ENCODE assay signal across 3 cellular contexts in genomic region chr10:75541411-75541810, GRCh38.
TF ChIP-seq lines count a peak whose summit lies in the region.

No MANE protein-coding gene starts in this region.

TF ChIP-seq in GM23338, 12 proteins besides CTCF, POLR2A, EP300 and RAD21 (continued from another document and continues in another):
- TF ChIP-seq ZNF114 (CRISPR knock-in tag; IDR thresholded peaks at IDR 0.05): no peak
- no peak for TF ChIP-seq CREB1 (CRISPR knock-in tag; IDR thresholded peaks at IDR 0.05; ENCODE audit: low read depth)
- TF ChIP-seq POLR2AphosphoS5 (IDR thresholded peaks at IDR 0.05; ENCODE audit: low read depth): no peak
- TF ChIP-seq ETS1 (IDR thresholded peaks at IDR 0.05): no peak
- TF ChIP-seq JUNB (IDR thresholded peaks at IDR 0.05; ENCODE audit: unreplicated experiment): no peak
- TF ChIP-seq ZNF331 (CRISPR knock-in tag; IDR thresholded peaks at IDR 0.05; ENCODE audit: low read depth): no peak
- TF ChIP-seq REST (IDR thresholded peaks at IDR 0.05; ENCODE audit: unreplicated experiment): no peak
- no peak for TF ChIP-seq EZH2phosphoT487 (IDR thresholded peaks at IDR 0.05; ENCODE audit: unreplicated experiment)
- no peak for TF ChIP-seq NANOG (IDR thresholded peaks at IDR 0.05; ENCODE audit: borderline replicate concordance)
- no peak for TF ChIP-seq STAT1 (IDR thresholded peaks at IDR 0.05; ENCODE audit: unreplicated experiment)

TF ChIP-seq in WTC11, 78 proteins besides CTCF, POLR2A, EP300 and RAD21 (continues in another document):
- TF ChIP-seq AR (CRISPR knock-in tag; IDR thresholded peaks at IDR 0.05): no peak
- TF ChIP-seq ZNF121 (CRISPR knock-in tag; IDR thresholded peaks at IDR 0.05): no peak
- no peak for TF ChIP-seq ZNF532 (CRISPR knock-in tag; IDR thresholded peaks at IDR 0.05; ENCODE audit: borderline replicate concordance)
- no peak for TF ChIP-seq ZNF232 (CRISPR knock-in tag; IDR thresholded peaks at IDR 0.05)
- no peak for TF ChIP-seq MXD4 (CRISPR knock-in tag; IDR thresholded peaks at IDR 0.05; ENCODE audit: borderline replicate concordance)
- TF ChIP-seq ZNF219 (CRISPR knock-in tag; IDR thresholded peaks at IDR 0.05; ENCODE audit: borderline replicate concordance): no peak
- no peak for TF ChIP-seq ATF1 (CRISPR knock-in tag; IDR thresholded peaks at IDR 0.05)
- no peak for TF ChIP-seq KAT7 (CRISPR knock-in tag; IDR thresholded peaks at IDR 0.05; ENCODE audit: borderline replicate concordance)
- no peak for TF ChIP-seq ATF3 (CRISPR knock-in tag; conservative IDR thresholded peaks at IDR 0.05)
- no peak for TF ChIP-seq USF1 (CRISPR knock-in tag; IDR thresholded peaks at IDR 0.05)
- no peak for TF ChIP-seq NR2C2 (CRISPR knock-in tag; IDR thresholded peaks at IDR 0.05)
- no peak for TF ChIP-seq STAT6 (CRISPR knock-in tag; conservative IDR thresholded peaks at IDR 0.05; ENCODE audit: low read depth)

TF ChIP-seq in HepG2, 621 proteins besides CTCF, POLR2A, EP300 and RAD21:
- TF ChIP-seq CENPBD1 (CRISPR knock-in tag; IDR thresholded peaks at IDR 0.05; ENCODE audit: borderline replicate concordance, low read depth) (no peak), HOMEZ (CRISPR knock-in tag; IDR thresholded peaks at IDR 0.05; ENCODE audit: low read depth) (peak; percentile 25; the same call in 1 of the 2 replicates), KLF12 (CRISPR knock-in tag; IDR thresholded peaks at IDR 0.05; ENCODE audit: borderline replicate concordance) (no peak), SNAI1 (CRISPR knock-in tag; IDR thresholded peaks at IDR 0.05; ENCODE audit: borderline replicate concordance) (no peak), RELA (CRISPR knock-in tag; IDR thresholded peaks at IDR 0.05) (no peak), NFIB (CRISPR knock-in tag; IDR thresholded peaks at IDR 0.05; ENCODE audit: borderline replicate concordance) (no peak), ZSCAN9 (CRISPR knock-in tag; IDR thresholded peaks at IDR 0.05; ENCODE audit: borderline replicate concordance) (no peak)
